In the genomic region with DNA sequence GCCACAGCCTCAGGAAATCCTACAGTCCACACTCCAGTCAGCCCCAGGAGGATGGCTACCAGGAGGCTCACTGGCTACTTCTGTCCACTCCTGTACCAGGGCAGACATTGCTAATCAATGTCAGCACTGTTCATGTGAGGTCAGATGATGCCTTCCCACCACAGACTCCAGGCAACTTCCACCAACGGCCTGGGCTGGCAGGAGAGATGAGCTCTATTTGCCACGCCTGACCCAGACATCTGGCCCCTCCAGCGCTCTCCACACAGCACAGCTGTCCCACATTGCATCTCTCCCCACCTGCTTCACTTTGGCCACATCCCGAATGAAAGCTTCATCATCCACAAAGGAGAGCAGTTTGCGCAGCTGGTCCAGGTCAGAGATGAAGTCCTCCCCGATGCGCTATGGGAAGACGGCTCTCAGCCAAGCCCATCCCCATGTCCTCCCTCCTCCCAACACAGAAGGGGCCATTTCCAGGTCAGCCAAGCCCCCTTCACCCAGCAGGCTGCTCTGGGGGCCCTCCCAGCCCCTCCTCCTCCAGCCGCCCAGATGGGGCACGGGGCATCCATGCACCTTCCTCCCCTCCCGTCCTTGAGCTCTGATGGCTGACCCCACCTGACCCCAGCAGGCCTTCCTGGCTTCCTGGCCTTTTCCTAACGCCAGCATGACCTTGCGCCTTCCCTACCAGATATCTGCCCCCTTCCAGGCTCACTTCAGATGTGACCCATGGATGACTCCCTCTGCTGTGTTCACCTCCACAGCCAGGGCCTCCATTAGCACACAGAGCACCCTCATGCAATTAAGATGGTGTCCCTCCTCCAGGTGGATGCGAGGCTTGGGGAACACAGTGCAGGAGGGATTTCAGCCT, we compare ENCODE assay signal across 1 cellular context.
TF ChIP-seq lines count a peak whose summit lies in the region.

No MANE protein-coding gene starts in this region.

TF ChIP-seq in H1, 55 proteins besides CTCF, POLR2A, EP300 and RAD21:
- TF ChIP-seq BRCA1 (IDR thresholded peaks at IDR 0.05; ENCODE audit: low read depth, low read length) (no peak), CHD2 (IDR thresholded peaks at IDR 0.05; ENCODE audit: low read length) (no peak), BACH1 (IDR thresholded peaks at IDR 0.05; ENCODE audit: low read length) (no peak), CEBPB (IDR thresholded peaks at IDR 0.05; ENCODE audit: low read depth, low read length) (no peak), POU5F1 (IDR thresholded peaks at IDR 0.05; ENCODE audit: low read depth, low read length) (no peak), GTF2F1 (IDR thresholded peaks at IDR 0.05; ENCODE audit: borderline replicate concordance, low read depth, low read length) (no peak), NANOG (IDR thresholded peaks at IDR 0.05; ENCODE audit: insufficient read depth, low read depth, low read length, poor library complexity, severe bottlenecking) (no peak), SUZ12 (IDR thresholded peaks at IDR 0.05; ENCODE audit: low read length) (no peak), YY1 (IDR thresholded peaks at IDR 0.05; ENCODE audit: low read depth, low read length) (no peak), POLR2AphosphoS5 (IDR thresholded peaks at IDR 0.05; ENCODE audit: low read depth, low read length) (no peak), MAFK (IDR thresholded peaks at IDR 0.05; ENCODE audit: low read depth, low read length) (no peak), PHF8 (conservative IDR thresholded peaks at IDR 0.05; ENCODE audit: low read depth, low read length) (no peak), SIN3A (conservative IDR thresholded peaks at IDR 0.05 in 1 of 2, IDR thresholded peaks at IDR 0.05 in 1 of 2; ENCODE audit: low read depth in 1 of 2, low read length in 2 of 2) (no peak), CREB1 (IDR thresholded peaks at IDR 0.05) (no peak), KDM4A (IDR thresholded peaks at IDR 0.05; ENCODE audit: low read depth, low read length, severe bottlenecking) (no peak), SP4 (IDR thresholded peaks at IDR 0.05; ENCODE audit: low read length) (no peak)
- TF ChIP-seq, protein P1, sequence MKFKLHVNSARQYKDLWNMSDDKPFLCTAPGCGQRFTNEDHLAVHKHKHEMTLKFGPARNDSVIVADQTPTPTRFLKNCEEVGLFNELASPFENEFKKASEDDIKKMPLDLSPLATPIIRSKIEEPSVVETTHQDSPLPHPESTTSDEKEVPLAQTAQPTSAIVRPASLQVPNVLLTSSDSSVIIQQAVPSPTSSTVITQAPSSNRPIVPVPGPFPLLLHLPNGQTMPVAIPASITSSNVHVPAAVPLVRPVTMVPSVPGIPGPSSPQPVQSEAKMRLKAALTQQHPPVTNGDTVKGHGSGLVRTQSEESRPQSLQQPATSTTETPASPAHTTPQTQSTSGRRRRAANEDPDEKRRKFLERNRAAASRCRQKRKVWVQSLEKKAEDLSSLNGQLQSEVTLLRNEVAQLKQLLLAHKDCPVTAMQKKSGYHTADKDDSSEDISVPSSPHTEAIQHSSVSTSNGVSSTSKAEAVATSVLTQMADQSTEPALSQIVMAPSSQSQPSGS (IDR thresholded peaks at IDR 0.05; ENCODE audit: low read length) = no peak
- TF ChIP-seq, protein P2, sequence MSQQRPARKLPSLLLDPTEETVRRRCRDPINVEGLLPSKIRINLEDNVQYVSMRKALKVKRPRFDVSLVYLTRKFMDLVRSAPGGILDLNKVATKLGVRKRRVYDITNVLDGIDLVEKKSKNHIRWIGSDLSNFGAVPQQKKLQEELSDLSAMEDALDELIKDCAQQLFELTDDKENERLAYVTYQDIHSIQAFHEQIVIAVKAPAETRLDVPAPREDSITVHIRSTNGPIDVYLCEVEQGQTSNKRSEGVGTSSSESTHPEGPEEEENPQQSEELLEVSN (IDR thresholded peaks at IDR 0.05) = no peak
- TF ChIP-seq, protein P3, sequence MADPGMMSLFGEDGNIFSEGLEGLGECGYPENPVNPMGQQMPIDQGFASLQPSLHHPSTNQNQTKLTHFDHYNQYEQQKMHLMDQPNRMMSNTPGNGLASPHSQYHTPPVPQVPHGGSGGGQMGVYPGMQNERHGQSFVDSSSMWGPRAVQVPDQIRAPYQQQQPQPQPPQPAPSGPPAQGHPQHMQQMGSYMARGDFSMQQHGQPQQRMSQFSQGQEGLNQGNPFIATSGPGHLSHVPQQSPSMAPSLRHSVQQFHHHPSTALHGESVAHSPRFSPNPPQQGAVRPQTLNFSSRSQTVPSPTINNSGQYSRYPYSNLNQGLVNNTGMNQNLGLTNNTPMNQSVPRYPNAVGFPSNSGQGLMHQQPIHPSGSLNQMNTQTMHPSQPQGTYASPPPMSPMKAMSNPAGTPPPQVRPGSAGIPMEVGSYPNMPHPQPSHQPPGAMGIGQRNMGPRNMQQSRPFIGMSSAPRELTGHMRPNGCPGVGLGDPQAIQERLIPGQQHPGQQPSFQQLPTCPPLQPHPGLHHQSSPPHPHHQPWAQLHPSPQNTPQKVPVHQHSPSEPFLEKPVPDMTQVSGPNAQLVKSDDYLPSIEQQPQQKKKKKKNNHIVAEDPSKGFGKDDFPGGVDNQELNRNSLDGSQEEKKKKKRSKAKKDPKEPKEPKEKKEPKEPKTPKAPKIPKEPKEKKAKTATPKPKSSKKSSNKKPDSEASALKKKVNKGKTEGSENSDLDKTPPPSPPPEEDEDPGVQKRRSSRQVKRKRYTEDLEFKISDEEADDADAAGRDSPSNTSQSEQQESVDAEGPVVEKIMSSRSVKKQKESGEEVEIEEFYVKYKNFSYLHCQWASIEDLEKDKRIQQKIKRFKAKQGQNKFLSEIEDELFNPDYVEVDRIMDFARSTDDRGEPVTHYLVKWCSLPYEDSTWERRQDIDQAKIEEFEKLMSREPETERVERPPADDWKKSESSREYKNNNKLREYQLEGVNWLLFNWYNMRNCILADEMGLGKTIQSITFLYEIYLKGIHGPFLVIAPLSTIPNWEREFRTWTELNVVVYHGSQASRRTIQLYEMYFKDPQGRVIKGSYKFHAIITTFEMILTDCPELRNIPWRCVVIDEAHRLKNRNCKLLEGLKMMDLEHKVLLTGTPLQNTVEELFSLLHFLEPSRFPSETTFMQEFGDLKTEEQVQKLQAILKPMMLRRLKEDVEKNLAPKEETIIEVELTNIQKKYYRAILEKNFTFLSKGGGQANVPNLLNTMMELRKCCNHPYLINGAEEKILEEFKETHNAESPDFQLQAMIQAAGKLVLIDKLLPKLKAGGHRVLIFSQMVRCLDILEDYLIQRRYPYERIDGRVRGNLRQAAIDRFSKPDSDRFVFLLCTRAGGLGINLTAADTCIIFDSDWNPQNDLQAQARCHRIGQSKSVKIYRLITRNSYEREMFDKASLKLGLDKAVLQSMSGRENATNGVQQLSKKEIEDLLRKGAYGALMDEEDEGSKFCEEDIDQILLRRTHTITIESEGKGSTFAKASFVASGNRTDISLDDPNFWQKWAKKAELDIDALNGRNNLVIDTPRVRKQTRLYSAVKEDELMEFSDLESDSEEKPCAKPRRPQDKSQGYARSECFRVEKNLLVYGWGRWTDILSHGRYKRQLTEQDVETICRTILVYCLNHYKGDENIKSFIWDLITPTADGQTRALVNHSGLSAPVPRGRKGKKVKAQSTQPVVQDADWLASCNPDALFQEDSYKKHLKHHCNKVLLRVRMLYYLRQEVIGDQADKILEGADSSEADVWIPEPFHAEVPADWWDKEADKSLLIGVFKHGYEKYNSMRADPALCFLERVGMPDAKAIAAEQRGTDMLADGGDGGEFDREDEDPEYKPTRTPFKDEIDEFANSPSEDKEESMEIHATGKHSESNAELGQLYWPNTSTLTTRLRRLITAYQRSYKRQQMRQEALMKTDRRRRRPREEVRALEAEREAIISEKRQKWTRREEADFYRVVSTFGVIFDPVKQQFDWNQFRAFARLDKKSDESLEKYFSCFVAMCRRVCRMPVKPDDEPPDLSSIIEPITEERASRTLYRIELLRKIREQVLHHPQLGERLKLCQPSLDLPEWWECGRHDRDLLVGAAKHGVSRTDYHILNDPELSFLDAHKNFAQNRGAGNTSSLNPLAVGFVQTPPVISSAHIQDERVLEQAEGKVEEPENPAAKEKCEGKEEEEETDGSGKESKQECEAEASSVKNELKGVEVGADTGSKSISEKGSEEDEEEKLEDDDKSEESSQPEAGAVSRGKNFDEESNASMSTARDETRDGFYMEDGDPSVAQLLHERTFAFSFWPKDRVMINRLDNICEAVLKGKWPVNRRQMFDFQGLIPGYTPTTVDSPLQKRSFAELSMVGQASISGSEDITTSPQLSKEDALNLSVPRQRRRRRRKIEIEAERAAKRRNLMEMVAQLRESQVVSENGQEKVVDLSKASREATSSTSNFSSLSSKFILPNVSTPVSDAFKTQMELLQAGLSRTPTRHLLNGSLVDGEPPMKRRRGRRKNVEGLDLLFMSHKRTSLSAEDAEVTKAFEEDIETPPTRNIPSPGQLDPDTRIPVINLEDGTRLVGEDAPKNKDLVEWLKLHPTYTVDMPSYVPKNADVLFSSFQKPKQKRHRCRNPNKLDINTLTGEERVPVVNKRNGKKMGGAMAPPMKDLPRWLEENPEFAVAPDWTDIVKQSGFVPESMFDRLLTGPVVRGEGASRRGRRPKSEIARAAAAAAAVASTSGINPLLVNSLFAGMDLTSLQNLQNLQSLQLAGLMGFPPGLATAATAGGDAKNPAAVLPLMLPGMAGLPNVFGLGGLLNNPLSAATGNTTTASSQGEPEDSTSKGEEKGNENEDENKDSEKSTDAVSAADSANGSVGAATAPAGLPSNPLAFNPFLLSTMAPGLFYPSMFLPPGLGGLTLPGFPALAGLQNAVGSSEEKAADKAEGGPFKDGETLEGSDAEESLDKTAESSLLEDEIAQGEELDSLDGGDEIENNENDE (IDR thresholded peaks at IDR 0.05; ENCODE audit: insufficient replicate concordance, low read length) = no peak
TF ChIP-seq in H1: peak in this region for 0.
